Comparison of ENCODE assay signal across 24 cellular contexts in genomic region chr14:102223682-102224081, GRCh38.
"Had no signal": no experiment of that assay in that cellular context is flagged by ENCODE, and none has a peak within 500 bp of the region (broad histone marks: within the 10 kb centered on the region; RNA-seq: fewer than 3 reads in every experiment).

No MANE protein-coding gene starts in this region.

- H3K36me3 Mint-ChIP-seq: natural killer cell treated with Interleukin-12 subunit alpha and Interleukin-12 subunit beta and Interleukin-15 and Interleukin-18, amount 100 ng/mL, for 72 hours had no signal

- ATAC-seq: foreskin keratinocyte; gastroesophageal sphincter; heart right ventricle; natural killer cell treated with Interleukin-12 subunit alpha and Interleukin-12 subunit beta and Interleukin-15 and Interleukin-18, amount 100 ng/mL, for 72 hours; sciatic nerve; stimulated activated effector memory CD8-positive, alpha-beta T cell treated with anti-CD3 and anti-CD28 coated beads, Interleukin-12 subunit alpha, Interleukin-12 subunit beta, amount 100 ng/mL, for 72 hours had no signal

- H3K27me3 Mint-ChIP-seq: dendritic cell treated with granulocyte-macrophage colony-stimulating factor and Interleukin-4, amounts not matched to agents 40 ng/mL and 50 ng/mL, for 4 days; memory B cell; naive B cell; natural killer cell treated with Interleukin-12 subunit alpha and Interleukin-12 subunit beta and Interleukin-15 and Interleukin-18, amount 100 ng/mL, for 72 hours; progenitor cell of endocrine pancreas had no signal

- H3K27ac ChIP-seq: esophagus muscularis mucosa, foreskin keratinocyte, gastroesophageal sphincter, heart right ventricle, neural progenitor cell, parathyroid adenoma, stomach, testis, tibial artery, upper lobe of left lung had no signal

- DNase-seq: cerebellar nuclear complex; effector CD8-positive, alpha-beta T cell; foreskin keratinocyte; heart right ventricle; hypothalamus; immature natural killer cell; naive B cell; stimulated activated CD4-positive, alpha-beta T cell treated with anti-CD3 and anti-CD28 coated beads, Interleukin-2, amount 100 ng/mL, for 24 hours; stimulated activated CD4-positive, alpha-beta T cell treated with anti-CD3 and anti-CD28 coated beads, Interleukin-4, amount 100 ng/mL, for 24 hours; stimulated activated naive CD4-positive, alpha-beta T cell treated with Interleukin-2 at 50 U/mL for 16 hours; stomach; testis; tibial artery; upper lobe of left lung had no signal

- H3K27ac Mint-ChIP-seq: dendritic cell treated with granulocyte-macrophage colony-stimulating factor and Interleukin-4, amounts not matched to agents 40 ng/mL and 50 ng/mL, for 4 days; memory B cell; naive B cell; natural killer cell treated with Interleukin-12 subunit alpha and Interleukin-12 subunit beta and Interleukin-15 and Interleukin-18, amount 100 ng/mL, for 72 hours; neural progenitor cell; progenitor cell of endocrine pancreas had no signal

- H3K4me3 Mint-ChIP-seq: dendritic cell treated with granulocyte-macrophage colony-stimulating factor and Interleukin-4, amounts not matched to agents 40 ng/mL and 50 ng/mL, for 4 days; immature natural killer cell; memory B cell; naive B cell; natural killer cell treated with Interleukin-12 subunit alpha and Interleukin-12 subunit beta and Interleukin-15 and Interleukin-18, amount 100 ng/mL, for 72 hours; neural progenitor cell; stimulated activated effector memory CD8-positive, alpha-beta T cell treated with anti-CD3 and anti-CD28 coated beads, Interleukin-12 subunit alpha, Interleukin-12 subunit beta, amount 100 ng/mL, for 72 hours had no signal

- H3K4me1 Mint-ChIP-seq: neural progenitor cell had no signal

- H3K9me3 Mint-ChIP-seq: dendritic cell treated with granulocyte-macrophage colony-stimulating factor and Interleukin-4, amounts not matched to agents 40 ng/mL and 50 ng/mL, for 4 days; immature natural killer cell; memory B cell; naive B cell; natural killer cell treated with Interleukin-12 subunit alpha and Interleukin-12 subunit beta and Interleukin-15 and Interleukin-18, amount 100 ng/mL, for 72 hours; neural progenitor cell; stimulated activated effector memory CD8-positive, alpha-beta T cell treated with anti-CD3 and anti-CD28 coated beads, Interleukin-12 subunit alpha, Interleukin-12 subunit beta, amount 100 ng/mL, for 72 hours had no signal
